In the genomic region with DNA sequence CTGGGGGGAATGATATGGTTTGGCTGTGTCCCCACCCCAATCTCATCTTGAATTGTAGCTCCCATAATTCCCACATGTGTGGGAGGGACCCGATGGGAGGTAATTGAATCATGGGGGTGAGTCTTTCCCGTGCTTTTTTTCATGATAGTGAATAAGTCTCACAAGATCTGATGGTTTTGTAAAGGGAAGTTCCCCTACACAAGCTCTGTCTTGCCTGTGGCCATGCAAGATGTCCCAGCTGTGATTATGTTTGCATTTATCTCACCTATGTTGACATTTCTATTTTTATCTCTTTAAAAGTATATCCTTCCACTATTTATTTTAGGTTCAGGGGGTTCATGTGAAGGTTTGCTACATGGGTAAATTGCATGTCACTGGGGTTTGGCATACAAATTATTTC, we compare ENCODE assay signal across 23 cellular contexts.
"Had no signal": no experiment of that assay in that cellular context is flagged by ENCODE, and none has a peak within 500 bp of the region (broad histone marks: within the 10 kb centered on the region; RNA-seq: fewer than 3 reads in every experiment).

No MANE protein-coding gene starts in this region.

- H3K27me3 ChIP-seq: dorsolateral prefrontal cortex, esophagus muscularis mucosa, gastrocnemius medialis, heart right ventricle, left lung had no signal

- ATAC-seq: gastrocnemius medialis; heart right ventricle; left cardiac atrium; left lung; left ventricle myocardium superior; lower lobe of right lung; naive thymus-derived CD4-positive, alpha-beta T cell had no signal

- H3K4me1 ChIP-seq: esophagus muscularis mucosa, gastrocnemius medialis, heart right ventricle, left lung, lower lobe of right lung had no signal

- FAIRE-seq: colon, endothelial cell of umbilical vein, islet of Langerhans, keratinocyte had no signal

- H3K36me3 ChIP-seq: esophagus muscularis mucosa, gastrocnemius medialis, heart right ventricle, left lung, lower lobe of right lung had no signal

- H3K4me3 ChIP-seq: coronary artery, dorsolateral prefrontal cortex, esophagus muscularis mucosa, gastrocnemius medialis, heart right ventricle, left lung, lower lobe of right lung had no signal

- H3K27ac ChIP-seq: coronary artery, dorsolateral prefrontal cortex, esophagus muscularis mucosa, gastrocnemius medialis, heart right ventricle, left lung, lower lobe of right lung had no signal

- DNase-seq: dermis blood vessel endothelial cell; dorsolateral prefrontal cortex; effector CD4-positive, alpha-beta T cell; effector memory CD4-positive, alpha-beta T cell; foreskin melanocyte; gastrocnemius medialis; glutamatergic neuron; head of caudate nucleus; heart right ventricle; hippocampal formation; left cardiac atrium; left lung; left ventricle myocardium superior; lower lobe of right lung; mesendoderm; midbrain; naive thymus-derived CD4-positive, alpha-beta T cell had no signal
